Comparison of ENCODE assay signal across 8 cellular contexts in the genomic region with DNA sequence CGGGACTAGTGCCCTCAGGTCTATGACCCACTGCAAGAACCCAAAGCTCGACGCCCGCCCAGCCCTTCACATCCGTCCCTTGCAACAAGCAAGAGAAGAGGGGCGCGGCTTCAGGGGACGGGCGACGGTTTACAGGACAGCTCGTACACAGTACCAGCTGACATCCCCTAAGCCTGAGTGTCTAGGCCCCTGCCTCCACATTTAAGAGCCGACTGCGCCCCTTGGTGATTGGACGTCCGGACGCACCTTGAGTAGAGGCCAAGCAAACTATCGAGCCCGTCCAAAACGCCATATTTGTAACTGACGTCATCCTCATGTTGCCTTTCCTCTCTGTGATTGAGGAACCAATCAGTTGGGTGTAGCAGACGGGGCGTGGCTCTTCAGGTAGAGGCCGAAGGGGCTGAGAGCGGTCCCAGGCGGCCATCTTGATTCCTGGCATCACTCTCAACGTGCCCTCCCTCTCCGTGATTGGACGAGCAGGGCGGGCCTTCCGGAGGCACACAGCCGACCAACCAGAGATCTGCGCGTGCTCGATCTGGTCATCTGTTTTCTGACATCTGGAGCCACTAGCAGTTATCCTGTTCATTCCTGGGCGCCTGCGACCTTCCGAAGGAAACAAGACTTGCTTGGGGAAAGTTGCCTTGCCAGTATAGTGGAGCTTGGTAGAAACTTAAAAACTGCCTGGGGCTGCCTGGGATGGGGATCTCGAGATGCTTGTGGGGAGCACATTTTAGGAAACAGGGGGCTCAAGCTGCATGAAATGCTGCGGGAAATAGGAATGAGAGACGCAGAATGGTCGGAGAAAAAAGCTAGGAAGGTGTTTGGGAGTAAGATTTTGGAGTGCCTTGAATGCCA. TPM values are rescaled to one million over a fixed set of nuclear protein-coding genes. Genes with fewer than 3 reads are reported as not detected.
A peak's percentile ranks its signal among the peaks of the same experiment; 100 is the strongest.
DNase-seq lines count a peak whose midpoint lies in the region; ATAC-seq and TF ChIP-seq lines count a peak whose summit lies in the region.

No MANE protein-coding gene starts in this region.

- no peaks in the 10 kb centered on the region for H3K27me3 ChIP-seq in fibroblast of lung (ENCODE audit: control insufficient read depth, insufficient read depth, low read length)

- peak overlapping the region; percentile 89 for H3K27ac ChIP-seq in fibroblast of lung (ENCODE audit: insufficient read depth, low read length)

- TF ChIP-seq CTCF in fibroblast of lung (conservative IDR thresholded peaks at IDR 0.05 in 1 of 2, IDR thresholded peaks at IDR 0.05 in 1 of 2; ENCODE audit: low read depth in 1 of 2, low read length in 2 of 2): no peak

- peak overlapping the region; percentile 94 for H2AFZ ChIP-seq in fibroblast of lung (ENCODE audit: low read length)

- H3K9me3 ChIP-seq in fibroblast of lung (ENCODE audit: control insufficient read depth, insufficient read depth, low read depth, low read length): no peaks in the 10 kb centered on the region

- peaks cover 1% of the 10 kb centered on the region for H4K20me1 ChIP-seq in fibroblast of lung (ENCODE audit: control insufficient read depth, extremely low read depth, insufficient read depth, low read length)

- peak overlapping the region; percentile 91 for H3K4me3 Mint-ChIP-seq in activated T-helper 17 cell treated with anti-CD3 and anti-CD28 coated beads, Interleukin-2, amount 50 U/mL, for 72 hours
- H3K4me3 Mint-ChIP-seq in naive B cell: peak overlapping the region; percentile 85 to 97 (median 94)
- H3K4me3 Mint-ChIP-seq in stimulated activated effector memory CD8-positive, alpha-beta T cell treated with anti-CD3 and anti-CD28 coated beads, Interleukin-12 subunit alpha, Interleukin-12 subunit beta, amount 100 ng/mL, for 72 hours: peak overlapping the region; percentile 92

- DNase-seq in EH (ENCODE audit: low read depth) (peak; percentile 99), GOT3 (lab: John Stamatoyannopoulos, UW) (peak; percentile 88), LHCN-M2 (ENCODE audit: low read depth) (peak; percentile 98), RPMI7951 (ENCODE audit: low read depth) (peak; percentile 99), fibroblast of lung (ENCODE audit: low read depth in 2 of 2) (peak; percentile 98 to 99), naive B cell (peak; percentile 94)
- peak; percentile 75 to 93 for DNase-seq in stimulated activated effector memory CD8-positive, alpha-beta T cell treated with anti-CD3 and anti-CD28 coated beads, Interleukin-12 subunit alpha, Interleukin-12 subunit beta, amount 100 ng/mL, for 72 hours (ENCODE audit: low spot score in 2 of 2)

- peak overlapping the region; percentile 71 for H3K9ac ChIP-seq in fibroblast of lung (ENCODE audit: insufficient read depth, low read length)

- H3K27me3 Mint-ChIP-seq in activated T-helper 17 cell treated with anti-CD3 and anti-CD28 coated beads, Interleukin-2, amount 50 U/mL, for 72 hours: no peaks in the 10 kb centered on the region
- no peaks in the 10 kb centered on the region for H3K27me3 Mint-ChIP-seq in naive B cell

- H3K9me3 Mint-ChIP-seq in activated T-helper 17 cell treated with anti-CD3 and anti-CD28 coated beads, Interleukin-2, amount 50 U/mL, for 72 hours: no peaks in the 10 kb centered on the region
- peaks cover 0 to 4% (median 0%) of the 10 kb centered on the region in 7 donors for H3K9me3 Mint-ChIP-seq in naive B cell
- peaks cover 2% of the 10 kb centered on the region for H3K9me3 Mint-ChIP-seq in stimulated activated effector memory CD8-positive, alpha-beta T cell treated with anti-CD3 and anti-CD28 coated beads, Interleukin-12 subunit alpha, Interleukin-12 subunit beta, amount 100 ng/mL, for 72 hours

- H3K79me2 ChIP-seq in fibroblast of lung (ENCODE audit: control insufficient read depth, insufficient read depth, low read length): peaks cover 9% of the 10 kb centered on the region

- peaks cover 13% of the 10 kb centered on the region for H3K4me1 Mint-ChIP-seq in activated T-helper 17 cell treated with anti-CD3 and anti-CD28 coated beads, Interleukin-2, amount 50 U/mL, for 72 hours
- peaks cover 23 to 42% (median 29%) of the 10 kb centered on the region in 3 donors for H3K4me1 Mint-ChIP-seq in naive B cell
- H3K4me1 Mint-ChIP-seq in stimulated activated effector memory CD8-positive, alpha-beta T cell treated with anti-CD3 and anti-CD28 coated beads, Interleukin-12 subunit alpha, Interleukin-12 subunit beta, amount 100 ng/mL, for 72 hours: peaks cover 27% of the 10 kb centered on the region

- peaks cover 22% of the 10 kb centered on the region for H3K36me3 Mint-ChIP-seq in activated T-helper 17 cell treated with anti-CD3 and anti-CD28 coated beads, Interleukin-2, amount 50 U/mL, for 72 hours (ENCODE audit: low read depth)
- peaks cover 0 to 9% of the 10 kb centered on the region in 2 donors for H3K36me3 Mint-ChIP-seq in naive B cell
- H3K36me3 Mint-ChIP-seq in stimulated activated effector memory CD8-positive, alpha-beta T cell treated with anti-CD3 and anti-CD28 coated beads, Interleukin-12 subunit alpha, Interleukin-12 subunit beta, amount 100 ng/mL, for 72 hours: peaks cover 24% of the 10 kb centered on the region

- H3K4me1 ChIP-seq in fibroblast of lung (ENCODE audit: control insufficient read depth, extremely low read depth, insufficient read depth, low read length): peaks cover 2% of the 10 kb centered on the region

- H3K4me2 ChIP-seq in fibroblast of lung (ENCODE audit: extremely low read depth, insufficient read depth, low read length): peak overlapping the region; percentile 83

- ATAC-seq in activated T-helper 17 cell treated with anti-CD3 and anti-CD28 coated beads, Interleukin-2, amount 50 U/mL, for 72 hours (replicated peaks): peak; percentile 94
- peak; percentile 85 to 86 for ATAC-seq in naive B cell (ENCODE audit: low read depth in 2 of 2)
- ATAC-seq in stimulated activated effector memory CD8-positive, alpha-beta T cell treated with anti-CD3 and anti-CD28 coated beads, Interleukin-12 subunit alpha, Interleukin-12 subunit beta, amount 100 ng/mL, for 72 hours: peak; percentile 95

- H3K4me3 ChIP-seq in fibroblast of lung (replicated peaks in 1 of 4; ENCODE audit: control extremely low read depth in 1 of 4, insufficient read depth in 1 of 4, low read depth in 3 of 4, low read length in 4 of 4): peak overlapping the region; percentile 60 to 79 (median 72)

- no peaks in the 10 kb centered on the region for H3K36me3 ChIP-seq in fibroblast of lung (ENCODE audit: control insufficient read depth, insufficient read depth, low read length)

- H3K27ac Mint-ChIP-seq in activated T-helper 17 cell treated with anti-CD3 and anti-CD28 coated beads, Interleukin-2, amount 50 U/mL, for 72 hours: peak overlapping the region; percentile 92
- peak overlapping the region; percentile 92 to 99 (median 98) for H3K27ac Mint-ChIP-seq in naive B cell
- H3K27ac Mint-ChIP-seq in stimulated activated effector memory CD8-positive, alpha-beta T cell treated with anti-CD3 and anti-CD28 coated beads, Interleukin-12 subunit alpha, Interleukin-12 subunit beta, amount 100 ng/mL, for 72 hours: peak overlapping the region; percentile 94

RNA-seq across cellular contexts. Expression of a gene that starts 4.0 kb away (rescaled TPM):
- total RNA-seq in LHCN-M2 (2014; rRNA removed) (295 and 312 TPM in 2 replicates), fibroblast of lung (314 and 493 TPM in 2 replicates)
- 967 TPM for polyA plus RNA-seq in LHCN-M2 (2012)
- total RNA-seq in RPMI7951 (2014; rRNA removed; shearing (Covaris generic)): 458 and 469 TPM in 2 replicates
- total RNA-seq in activated T-helper 17 cell treated with anti-CD3 and anti-CD28 coated beads, Interleukin-2, amount 50 U/mL, for 72 hours: 1,000 to 10,000 TPM; 2,493 to 3,227 TPM
- polyA plus RNA-seq in fibroblast of lung (658 and 704 TPM in 2 replicates), naive B cell (ENCODE audit: low read depth in 6 of 6) (1,000 to 10,000 TPM in 2 of 6 donors, 100 to 1,000 TPM in 4; 532 to 1,400 (median 952) TPM)
- 1,264 and 1,271 TPM in 2 replicates for polyA plus RNA-seq in fibroblast of lung (2012)
- polyA minus RNA-seq in fibroblast of lung (ENCODE audit: low replicate concordance): 239 and 294 TPM in 2 replicates

RNA-seq across cellular contexts. Expression of a gene that starts 23.8 kb away (rescaled TPM):
- 3.5 and 4.2 TPM in 2 replicates for total RNA-seq in LHCN-M2 (2014; rRNA removed)
- polyA plus RNA-seq in LHCN-M2 (2012): 1.5 TPM
- 6.3 and 7.6 TPM in 2 replicates for total RNA-seq in RPMI7951 (2014; rRNA removed; shearing (Covaris generic))
- total RNA-seq in activated T-helper 17 cell treated with anti-CD3 and anti-CD28 coated beads, Interleukin-2, amount 50 U/mL, for 72 hours: 1 to 10 TPM; 1.5 to 2.5 TPM
- 8.7 and 9.6 TPM in 2 replicates for total RNA-seq in fibroblast of lung
- 3.2 and 4.2 TPM in 2 replicates for polyA plus RNA-seq in fibroblast of lung
- polyA plus RNA-seq in fibroblast of lung (2012): 1.7 and 2.5 TPM in 2 replicates
- polyA minus RNA-seq in fibroblast of lung (ENCODE audit: low replicate concordance): 1.9 and 3.8 TPM in 2 replicates
- polyA plus RNA-seq in naive B cell (ENCODE audit: low read depth in 6 of 6): 1 to 10 TPM in 5 of 6 donors, not detected in 1; 3.7 to 9.1 (median 5.6) TPM

RNA-seq across cellular contexts. Expression of a gene that starts 52.7 kb away (rescaled TPM):
- total RNA-seq in LHCN-M2 (2014; rRNA removed) (0.23 and 0.64 TPM in 2 replicates), fibroblast of lung (1.3 and 1.5 TPM in 2 replicates)
- polyA plus RNA-seq in LHCN-M2 (2012): 0.33 TPM
- total RNA-seq in RPMI7951 (2014; rRNA removed; shearing (Covaris generic)): 1.4 and 1.5 TPM in 2 replicates
- 1 to 10 TPM; 2.3 to 3.6 TPM for total RNA-seq in activated T-helper 17 cell treated with anti-CD3 and anti-CD28 coated beads, Interleukin-2, amount 50 U/mL, for 72 hours
- polyA plus RNA-seq in fibroblast of lung (0.44 and 0.51 TPM in 2 replicates), naive B cell (ENCODE audit: low read depth in 6 of 6) (1 to 10 TPM in 5 of 6 donors, not detected in 1; 2.8 to 4.3 (median 3.4) TPM)
- 0.37 and 0.84 TPM in 2 replicates for polyA plus RNA-seq in fibroblast of lung (2012)
- not detected in 2 replicates for polyA minus RNA-seq in fibroblast of lung (ENCODE audit: low replicate concordance)

Comparison
In these comparisons a context has a peak if more than half of its experiments do, and no peak if none do; other contexts are left out.
1. Peak in every context shown above with its lines: DNase-seq, ATAC-seq, H3K4me3 ChIP-seq and H3K27ac ChIP-seq.